2 cellular contexts compared by ENCODE assay signal in the genomic region with DNA sequence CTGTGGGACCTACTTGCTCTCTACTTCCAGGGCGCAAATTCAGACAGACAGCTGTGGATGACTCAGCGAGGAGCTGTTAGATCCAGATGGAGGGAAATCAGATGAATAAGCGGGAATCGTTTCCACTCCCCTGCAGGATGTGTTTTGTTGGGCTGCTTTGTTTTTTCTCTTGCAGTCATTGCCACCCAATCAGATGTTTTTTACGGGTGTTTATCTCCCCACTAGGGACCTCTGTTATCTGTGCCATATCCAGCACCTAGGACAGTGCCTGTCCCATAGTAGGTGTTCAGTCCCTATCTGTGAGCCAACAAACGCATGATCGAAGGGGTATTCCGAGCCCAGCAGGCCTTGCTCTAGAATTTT.
TF ChIP-seq lines count a peak whose summit lies in the region.

No MANE protein-coding gene starts in this region.

TF ChIP-seq in SK-N-SH, 30 proteins besides CTCF, POLR2A, EP300 and RAD21 (continued from another document):
- TF ChIP-seq, protein P1, sequence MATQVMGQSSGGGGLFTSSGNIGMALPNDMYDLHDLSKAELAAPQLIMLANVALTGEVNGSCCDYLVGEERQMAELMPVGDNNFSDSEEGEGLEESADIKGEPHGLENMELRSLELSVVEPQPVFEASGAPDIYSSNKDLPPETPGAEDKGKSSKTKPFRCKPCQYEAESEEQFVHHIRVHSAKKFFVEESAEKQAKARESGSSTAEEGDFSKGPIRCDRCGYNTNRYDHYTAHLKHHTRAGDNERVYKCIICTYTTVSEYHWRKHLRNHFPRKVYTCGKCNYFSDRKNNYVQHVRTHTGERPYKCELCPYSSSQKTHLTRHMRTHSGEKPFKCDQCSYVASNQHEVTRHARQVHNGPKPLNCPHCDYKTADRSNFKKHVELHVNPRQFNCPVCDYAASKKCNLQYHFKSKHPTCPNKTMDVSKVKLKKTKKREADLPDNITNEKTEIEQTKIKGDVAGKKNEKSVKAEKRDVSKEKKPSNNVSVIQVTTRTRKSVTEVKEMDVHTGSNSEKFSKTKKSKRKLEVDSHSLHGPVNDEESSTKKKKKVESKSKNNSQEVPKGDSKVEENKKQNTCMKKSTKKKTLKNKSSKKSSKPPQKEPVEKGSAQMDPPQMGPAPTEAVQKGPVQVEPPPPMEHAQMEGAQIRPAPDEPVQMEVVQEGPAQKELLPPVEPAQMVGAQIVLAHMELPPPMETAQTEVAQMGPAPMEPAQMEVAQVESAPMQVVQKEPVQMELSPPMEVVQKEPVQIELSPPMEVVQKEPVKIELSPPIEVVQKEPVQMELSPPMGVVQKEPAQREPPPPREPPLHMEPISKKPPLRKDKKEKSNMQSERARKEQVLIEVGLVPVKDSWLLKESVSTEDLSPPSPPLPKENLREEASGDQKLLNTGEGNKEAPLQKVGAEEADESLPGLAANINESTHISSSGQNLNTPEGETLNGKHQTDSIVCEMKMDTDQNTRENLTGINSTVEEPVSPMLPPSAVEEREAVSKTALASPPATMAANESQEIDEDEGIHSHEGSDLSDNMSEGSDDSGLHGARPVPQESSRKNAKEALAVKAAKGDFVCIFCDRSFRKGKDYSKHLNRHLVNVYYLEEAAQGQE (IDR thresholded peaks at IDR 0.05; ENCODE audit: low read depth, low read length): peak; percentile 73; the same call in 1 of the 2 replicates
- TF ChIP-seq RCOR1 (IDR thresholded peaks at IDR 0.05; ENCODE audit: low read length) (no peak), FOXM1 (IDR thresholded peaks at IDR 0.05; ENCODE audit: low read depth) (no peak), FOSL2 (IDR thresholded peaks at IDR 0.05; ENCODE audit: borderline replicate concordance, low read depth) (no peak), NFIC (IDR thresholded peaks at IDR 0.05; ENCODE audit: borderline replicate concordance) (no peak), RFX5 (IDR thresholded peaks at IDR 0.05; ENCODE audit: low read length) (no peak), GABPA (IDR thresholded peaks at IDR 0.05; ENCODE audit: low read depth) (no peak), GATA2 (CRISPR knock-in tag; IDR thresholded peaks at IDR 0.05) (no peak), JUND (IDR thresholded peaks at IDR 0.05) (no peak), RXRA (IDR thresholded peaks at IDR 0.05; ENCODE audit: borderline replicate concordance, low read depth) (no peak), MXI1 (IDR thresholded peaks at IDR 0.05; ENCODE audit: low read depth, low read length) (no peak), EZH2phosphoT487 (IDR thresholded peaks at IDR 0.05; ENCODE audit: borderline replicate concordance, low read depth) (no peak), SIN3A (IDR thresholded peaks at IDR 0.05; ENCODE audit: borderline replicate concordance, low read depth, low read length) (no peak), ELF1 (IDR thresholded peaks at IDR 0.05) (no peak), TCF12 (IDR thresholded peaks at IDR 0.05) (peak; percentile 20; the same call in 1 of the 2 replicates), YY1 (IDR thresholded peaks at IDR 0.05; ENCODE audit: low read depth) (no peak), SMC3 (IDR thresholded peaks at IDR 0.05; ENCODE audit: low read depth, low read length) (no peak)
- TF ChIP-seq, protein P2, sequence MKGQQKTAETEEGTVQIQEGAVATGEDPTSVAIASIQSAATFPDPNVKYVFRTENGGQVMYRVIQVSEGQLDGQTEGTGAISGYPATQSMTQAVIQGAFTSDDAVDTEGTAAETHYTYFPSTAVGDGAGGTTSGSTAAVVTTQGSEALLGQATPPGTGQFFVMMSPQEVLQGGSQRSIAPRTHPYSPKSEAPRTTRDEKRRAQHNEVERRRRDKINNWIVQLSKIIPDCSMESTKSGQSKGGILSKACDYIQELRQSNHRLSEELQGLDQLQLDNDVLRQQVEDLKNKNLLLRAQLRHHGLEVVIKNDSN (IDR thresholded peaks at IDR 0.05; ENCODE audit: borderline replicate concordance, low read depth): no peak
- TF ChIP-seq, protein P3, sequence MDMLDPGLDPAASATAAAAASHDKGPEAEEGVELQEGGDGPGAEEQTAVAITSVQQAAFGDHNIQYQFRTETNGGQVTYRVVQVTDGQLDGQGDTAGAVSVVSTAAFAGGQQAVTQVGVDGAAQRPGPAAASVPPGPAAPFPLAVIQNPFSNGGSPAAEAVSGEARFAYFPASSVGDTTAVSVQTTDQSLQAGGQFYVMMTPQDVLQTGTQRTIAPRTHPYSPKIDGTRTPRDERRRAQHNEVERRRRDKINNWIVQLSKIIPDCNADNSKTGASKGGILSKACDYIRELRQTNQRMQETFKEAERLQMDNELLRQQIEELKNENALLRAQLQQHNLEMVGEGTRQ (IDR thresholded peaks at IDR 0.05; ENCODE audit: borderline replicate concordance, low read depth, low read length): no peak
- TF ChIP-seq, protein P4, sequence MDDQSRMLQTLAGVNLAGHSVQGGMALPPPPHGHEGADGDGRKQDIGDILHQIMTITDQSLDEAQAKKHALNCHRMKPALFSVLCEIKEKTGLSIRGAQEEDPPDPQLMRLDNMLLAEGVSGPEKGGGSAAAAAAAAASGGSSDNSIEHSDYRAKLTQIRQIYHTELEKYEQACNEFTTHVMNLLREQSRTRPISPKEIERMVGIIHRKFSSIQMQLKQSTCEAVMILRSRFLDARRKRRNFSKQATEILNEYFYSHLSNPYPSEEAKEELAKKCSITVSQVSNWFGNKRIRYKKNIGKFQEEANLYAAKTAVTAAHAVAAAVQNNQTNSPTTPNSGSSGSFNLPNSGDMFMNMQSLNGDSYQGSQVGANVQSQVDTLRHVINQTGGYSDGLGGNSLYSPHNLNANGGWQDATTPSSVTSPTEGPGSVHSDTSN (IDR thresholded peaks at IDR 0.05): 0 out of 2 replicates have a peak, but pooled peaks have one; percentile 6

TF ChIP-seq in SK-N-SH treated with all-trans-retinoic acid at 6 μM for 48 hours, 23 proteins besides CTCF, POLR2A, EP300 and RAD21 (continued from another document):
- TF ChIP-seq, protein P5, sequence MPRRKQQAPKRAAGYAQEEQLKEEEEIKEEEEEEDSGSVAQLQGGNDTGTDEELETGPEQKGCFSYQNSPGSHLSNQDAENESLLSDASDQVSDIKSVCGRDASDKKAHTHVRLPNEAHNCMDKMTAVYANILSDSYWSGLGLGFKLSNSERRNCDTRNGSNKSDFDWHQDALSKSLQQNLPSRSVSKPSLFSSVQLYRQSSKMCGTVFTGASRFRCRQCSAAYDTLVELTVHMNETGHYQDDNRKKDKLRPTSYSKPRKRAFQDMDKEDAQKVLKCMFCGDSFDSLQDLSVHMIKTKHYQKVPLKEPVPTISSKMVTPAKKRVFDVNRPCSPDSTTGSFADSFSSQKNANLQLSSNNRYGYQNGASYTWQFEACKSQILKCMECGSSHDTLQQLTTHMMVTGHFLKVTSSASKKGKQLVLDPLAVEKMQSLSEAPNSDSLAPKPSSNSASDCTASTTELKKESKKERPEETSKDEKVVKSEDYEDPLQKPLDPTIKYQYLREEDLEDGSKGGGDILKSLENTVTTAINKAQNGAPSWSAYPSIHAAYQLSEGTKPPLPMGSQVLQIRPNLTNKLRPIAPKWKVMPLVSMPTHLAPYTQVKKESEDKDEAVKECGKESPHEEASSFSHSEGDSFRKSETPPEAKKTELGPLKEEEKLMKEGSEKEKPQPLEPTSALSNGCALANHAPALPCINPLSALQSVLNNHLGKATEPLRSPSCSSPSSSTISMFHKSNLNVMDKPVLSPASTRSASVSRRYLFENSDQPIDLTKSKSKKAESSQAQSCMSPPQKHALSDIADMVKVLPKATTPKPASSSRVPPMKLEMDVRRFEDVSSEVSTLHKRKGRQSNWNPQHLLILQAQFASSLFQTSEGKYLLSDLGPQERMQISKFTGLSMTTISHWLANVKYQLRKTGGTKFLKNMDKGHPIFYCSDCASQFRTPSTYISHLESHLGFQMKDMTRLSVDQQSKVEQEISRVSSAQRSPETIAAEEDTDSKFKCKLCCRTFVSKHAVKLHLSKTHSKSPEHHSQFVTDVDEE (CRISPR knock-in tag; IDR thresholded peaks at IDR 0.05): no peak
- TF ChIP-seq RARB (CRISPR knock-in tag; IDR thresholded peaks at IDR 0.05) (no peak), TOX (CRISPR knock-in tag; IDR thresholded peaks at IDR 0.05; ENCODE audit: borderline replicate concordance) (no peak), ZNF8 (CRISPR knock-in tag; IDR thresholded peaks at IDR 0.05) (no peak), OSR1 (CRISPR knock-in tag; IDR thresholded peaks at IDR 0.05) (no peak)
- TF ChIP-seq, protein P6, sequence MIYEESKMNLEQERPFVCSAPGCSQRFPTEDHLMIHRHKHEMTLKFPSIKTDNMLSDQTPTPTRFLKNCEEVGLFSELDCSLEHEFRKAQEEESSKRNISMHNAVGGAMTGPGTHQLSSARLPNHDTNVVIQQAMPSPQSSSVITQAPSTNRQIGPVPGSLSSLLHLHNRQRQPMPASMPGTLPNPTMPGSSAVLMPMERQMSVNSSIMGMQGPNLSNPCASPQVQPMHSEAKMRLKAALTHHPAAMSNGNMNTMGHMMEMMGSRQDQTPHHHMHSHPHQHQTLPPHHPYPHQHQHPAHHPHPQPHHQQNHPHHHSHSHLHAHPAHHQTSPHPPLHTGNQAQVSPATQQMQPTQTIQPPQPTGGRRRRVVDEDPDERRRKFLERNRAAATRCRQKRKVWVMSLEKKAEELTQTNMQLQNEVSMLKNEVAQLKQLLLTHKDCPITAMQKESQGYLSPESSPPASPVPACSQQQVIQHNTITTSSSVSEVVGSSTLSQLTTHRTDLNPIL (CRISPR knock-in tag; IDR thresholded peaks at IDR 0.05; ENCODE audit: low read depth): no peak
- TF ChIP-seq, protein P7, sequence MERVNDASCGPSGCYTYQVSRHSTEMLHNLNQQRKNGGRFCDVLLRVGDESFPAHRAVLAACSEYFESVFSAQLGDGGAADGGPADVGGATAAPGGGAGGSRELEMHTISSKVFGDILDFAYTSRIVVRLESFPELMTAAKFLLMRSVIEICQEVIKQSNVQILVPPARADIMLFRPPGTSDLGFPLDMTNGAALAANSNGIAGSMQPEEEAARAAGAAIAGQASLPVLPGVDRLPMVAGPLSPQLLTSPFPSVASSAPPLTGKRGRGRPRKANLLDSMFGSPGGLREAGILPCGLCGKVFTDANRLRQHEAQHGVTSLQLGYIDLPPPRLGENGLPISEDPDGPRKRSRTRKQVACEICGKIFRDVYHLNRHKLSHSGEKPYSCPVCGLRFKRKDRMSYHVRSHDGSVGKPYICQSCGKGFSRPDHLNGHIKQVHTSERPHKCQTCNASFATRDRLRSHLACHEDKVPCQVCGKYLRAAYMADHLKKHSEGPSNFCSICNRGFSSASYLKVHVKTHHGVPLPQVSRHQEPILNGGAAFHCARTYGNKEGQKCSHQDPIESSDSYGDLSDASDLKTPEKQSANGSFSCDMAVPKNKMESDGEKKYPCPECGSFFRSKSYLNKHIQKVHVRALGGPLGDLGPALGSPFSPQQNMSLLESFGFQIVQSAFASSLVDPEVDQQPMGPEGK (CRISPR knock-in tag; IDR thresholded peaks at IDR 0.05; ENCODE audit: borderline replicate concordance): no peak
TF ChIP-seq in SK-N-SH treated with all-trans-retinoic acid at 6 μM for 48 hours: peak in this region for 0.
